15 cellular contexts compared by ENCODE assay signal in the genomic region with DNA sequence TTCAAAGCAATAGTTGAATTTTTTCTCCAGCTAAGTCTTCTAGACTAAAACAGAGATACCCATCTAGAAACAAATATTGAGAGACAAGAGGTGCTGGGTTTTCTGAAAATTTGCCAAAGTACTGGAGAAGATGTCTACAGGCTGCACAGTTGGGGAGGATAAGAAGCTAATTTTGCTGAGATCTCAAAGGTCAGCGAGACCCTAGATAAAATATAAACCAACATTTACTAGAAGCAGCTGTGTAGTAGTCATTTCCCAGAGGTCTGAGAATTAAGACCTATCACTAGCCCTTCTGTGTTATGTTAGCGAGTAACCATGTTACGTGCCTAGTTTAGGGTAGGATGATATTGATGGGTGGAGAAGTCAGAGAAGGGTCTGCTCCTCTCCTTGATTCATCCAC.
DNase-seq lines count a peak whose midpoint lies in the region; ATAC-seq and TF ChIP-seq lines count a peak whose summit lies in the region.
"Had no signal": no experiment of that assay in that cellular context is flagged by ENCODE, and none has a peak within 500 bp of the region (broad histone marks: within the 10 kb centered on the region; RNA-seq: fewer than 3 reads in every experiment).

No MANE protein-coding gene starts in this region.

- BruUV-seq in IMR-90 (replicated peaks; lab: Mats Ljungman, UMichigan): no TSS peak

- no peaks in the 10 kb centered on the region for H3K79me1 ChIP-seq in IMR-90 (ENCODE audit: low read depth in 1 of 2, low read length in 2 of 2)

- peak overlapping the region; percentile 51; the same call in 1 of the 2 replicates for H4K5ac ChIP-seq in IMR-90 (ENCODE audit: low read depth, low read length)

- WGBS in IMR-90 (ENCODE audit: extremely low coverage in 2 of 2, insufficient read length in 1 of 2), 2 experiments: no CpG with 5 or more reads among the region's 3 CpGs

- H2BK5ac ChIP-seq in IMR-90 (ENCODE audit: low read depth, low read length, poor library complexity, severe bottlenecking): no peak overlapping the region

- H3K4me1 ChIP-seq in IMR-90 (ENCODE audit: control insufficient read depth, insufficient read depth, low read length) (peaks cover 6% of the 10 kb centered on the region), tibial artery (peaks cover 0 to 31% (median 19%) of the 10 kb centered on the region in 4 donors)
- H3K4me1 ChIP-seq: BLaER1 treated with 17β-estradiol and CSF1 and Interleukin-3, amounts not matched to agents 10 nM and 100 nM; HAP-1 had no signal

- H3K4me3 ChIP-seq in IMR-90 (ENCODE audit: insufficient read depth, low read depth, low read length) (no peak overlapping the region), fibroblast of villous mesenchyme (ENCODE audit: low read depth, low read length) (no peak overlapping the region), tibial artery (no peak overlapping the region)
- H3K4me3 ChIP-seq: BLaER1 treated with 17β-estradiol and CSF1 and Interleukin-3, amounts not matched to agents 10 nM and 100 nM; HAP-1; K562 had no signal

- H3K9ac ChIP-seq in IMR-90 (ENCODE audit: low read depth, low read length): no peak overlapping the region
- H3K9ac ChIP-seq: BLaER1 treated with 17β-estradiol and CSF1 and Interleukin-3, amounts not matched to agents 10 nM and 100 nM had no signal

- H3K18ac ChIP-seq in IMR-90 (ENCODE audit: low read depth, low read length): peak overlapping the region; percentile 69; the same call in 1 of the 2 replicates

- H4K91ac ChIP-seq in IMR-90 (ENCODE audit: insufficient read depth, low read depth, low read length): no peak overlapping the region

- no peaks in the 10 kb centered on the region for H3K9me3 ChIP-seq in IMR-90 (ENCODE audit: control insufficient read depth, insufficient read depth, low read length)
- no peaks in the 10 kb centered on the region for H3K9me3 ChIP-seq in tibial artery
- H3K9me3 ChIP-seq: BLaER1 treated with 17β-estradiol and CSF1 and Interleukin-3, amounts not matched to agents 10 nM and 100 nM; HAP-1 had no signal

- no peak overlapping the region for H3K4ac ChIP-seq in IMR-90 (ENCODE audit: low read depth, low read length)

- intact Hi-C loops in IMR-90 (cut with micrococcal nuclease): no loop called here
- intact Hi-C loops in tibial artery (cut with DNase I; ENCODE audit: low total_unique reads): no loop called here

- no peaks in the 10 kb centered on the region for H4K20me1 ChIP-seq in IMR-90 (ENCODE audit: insufficient read depth, low read length)
- H4K20me1 ChIP-seq: BLaER1 treated with 17β-estradiol and CSF1 and Interleukin-3, amounts not matched to agents 10 nM and 100 nM had no signal

- in situ Hi-C loops in IMR-90 (cut with MboI; ENCODE audit: low sequenced_read_pairs): no loop called here

- ATAC-seq in IMR-90 (ENCODE audit: low read depth): no peak
- ATAC-seq: CD8-positive, alpha-beta T cell; K562 had no signal

- no peak overlapping the region for H4K8ac ChIP-seq in IMR-90 (ENCODE audit: low read depth in 2 of 2, low read length in 2 of 2)

- no peaks in the 10 kb centered on the region for H3K27me3 ChIP-seq in IMR-90 (ENCODE audit: control insufficient read depth, insufficient read depth, low read length)
- H3K27me3 ChIP-seq in tibial artery: no peaks in the 10 kb centered on the region
- H3K27me3 ChIP-seq: BLaER1 treated with 17β-estradiol and CSF1 and Interleukin-3, amounts not matched to agents 10 nM and 100 nM had no signal

- H3K36me3 ChIP-seq in IMR-90 (ENCODE audit: control insufficient read depth, insufficient read depth, low read length) (no peaks in the 10 kb centered on the region), tibial artery (no peaks in the 10 kb centered on the region)
- H3K36me3 ChIP-seq: BLaER1 treated with 17β-estradiol and CSF1 and Interleukin-3, amounts not matched to agents 10 nM and 100 nM; HAP-1 had no signal

- CTCF ChIA-PET in IMR-90 (lab: Yijun Ruan, JAX) (no interaction called here), HEK293T (lab: Yijun Ruan, JAX) (no interaction called here)

- dilution Hi-C loops in IMR-90 (cut with HindIII; ENCODE audit: low sequenced_read_pairs, unreplicated experiment): no loop called here

- POLR2A ChIA-PET in IMR-90 (lab: Charles Lee; ENCODE audit: unreplicated experiment) (no interaction called here), HEK293T (lab: Yijun Ruan, JAX) (no interaction called here)

- H3K23ac ChIP-seq in IMR-90 (ENCODE audit: low read depth, low read length): no peak overlapping the region

- no peak overlapping the region for H3K4me2 ChIP-seq in IMR-90 (ENCODE audit: low read depth, low read length)
- H3K4me2 ChIP-seq: BLaER1 treated with 17β-estradiol and CSF1 and Interleukin-3, amounts not matched to agents 10 nM and 100 nM had no signal

- H3K56ac ChIP-seq in IMR-90 (ENCODE audit: extremely low read depth, insufficient read depth, low read length): no peak overlapping the region

- H2BK120ac ChIP-seq in IMR-90 (ENCODE audit: low read depth, low read length): peak overlapping the region; percentile 44; the same call in 1 of the 2 replicates

- TF ChIP-seq CTCF in IMR-90 (conservative IDR thresholded peaks at IDR 0.05; ENCODE audit: low read depth, low read length) (no peak), fibroblast of villous mesenchyme (IDR thresholded peaks at IDR 0.05; ENCODE audit: insufficient read depth, low read depth, low read length) (no peak), tibial artery (IDR thresholded peaks at IDR 0.05) (no peak)

- H2AK9ac ChIP-seq in IMR-90 (replicated peaks; ENCODE audit: low read depth, low read length, poor library complexity): no peak overlapping the region

- TF ChIP-seq POLR2A in IMR-90 (IDR thresholded peaks at IDR 0.05; ENCODE audit: low read depth, low read length): no peak

- H2BK20ac ChIP-seq in IMR-90 (ENCODE audit: low read depth, low read length): peak overlapping the region; percentile 83; the same call in 1 of the 2 replicates

- no peak overlapping the region for H2AFZ ChIP-seq in IMR-90 (replicated peaks; ENCODE audit: low read length, poor library complexity)

- H3K9me1 ChIP-seq in IMR-90 (ENCODE audit: insufficient read depth, low read length): no peaks in the 10 kb centered on the region; the same call in 1 of the 2 replicates

- H2AK5ac ChIP-seq in IMR-90 (ENCODE audit: low read depth, low read length): peak overlapping the region; percentile 75; the same call in 1 of the 2 replicates

- no peak overlapping the region for H2BK15ac ChIP-seq in IMR-90 (ENCODE audit: low read depth, low read length)

- DNase-seq in IMR-90: no peak
- DNase-seq in SK-N-DZ (ENCODE audit: low spot score): peak; percentile 59
- peak; percentile 53 for DNase-seq in fibroblast of villous mesenchyme (ENCODE audit: low read depth)
- DNase-seq in tibial artery: no peak
- DNase-seq in activated CD4-positive, alpha-beta T cell treated with anti-CD3 and anti-CD28 coated beads, Interleukin-2, amount 50 U/mL, for 1 hour: no peak
- DNase-seq in DMS79 (lab: John Stamatoyannopoulos, UW): no peak
- DNase-seq in HEK293T (ENCODE audit: extremely low spot score): no peak
- DNase-seq: CD8-positive, alpha-beta T cell; DMS 273 treated with DMSO at 0.1 percent for 48 hours; DMS53; GDM1 had no signal

- H3K27ac ChIP-seq in IMR-90 (ENCODE audit: insufficient read depth, low read length) (no peak overlapping the region), tibial artery (peak overlapping the region; percentile 50 to 68)
- H3K27ac ChIP-seq: BLaER1 treated with 17β-estradiol and CSF1 and Interleukin-3, amounts not matched to agents 10 nM and 100 nM; HL-60 had no signal

- no peak for TF ChIP-seq RAD21 in IMR-90 (IDR thresholded peaks at IDR 0.05; ENCODE audit: low read length)

- 0 out of 2 replicates have a peak overlapping the region, but pooled peaks have one; percentile 36 for H3K14ac ChIP-seq in IMR-90 (replicated peaks; ENCODE audit: low read depth, low read length)

TF ChIP-seq in IMR-90, 13 proteins besides CTCF, POLR2A, EP300 and RAD21:
- TF ChIP-seq NFE2L2 (IDR thresholded peaks at IDR 0.05; ENCODE audit: low read depth, low read length) (no peak), RCOR1 (IDR thresholded peaks at IDR 0.05; ENCODE audit: insufficient replicate concordance, low read length) (no peak), FOS (IDR thresholded peaks at IDR 0.05; ENCODE audit: low read depth, low read length) (no peak), CHD1 (IDR thresholded peaks at IDR 0.05; ENCODE audit: low read depth, low read length) (no peak)

TF ChIP-seq in HEK293T, 16 proteins besides CTCF, POLR2A, EP300 and RAD21:
- TF ChIP-seq FOXM1 (IDR thresholded peaks at IDR 0.05; ENCODE audit: borderline replicate concordance) (no peak), PKNOX1 (IDR thresholded peaks at IDR 0.05) (no peak), FOXA1 (IDR thresholded peaks at IDR 0.05) (no peak), SP1 (IDR thresholded peaks at IDR 0.05) (no peak), BHLHE40 (IDR thresholded peaks at IDR 0.05; ENCODE audit: borderline replicate concordance) (no peak), ZNF384 (IDR thresholded peaks at IDR 0.05) (no peak), HDGF (IDR thresholded peaks at IDR 0.05; ENCODE audit: borderline replicate concordance) (no peak), ELF4 (IDR thresholded peaks at IDR 0.05) (no peak), LEF1 (IDR thresholded peaks at IDR 0.05; ENCODE audit: borderline replicate concordance) (no peak), NFRKB (IDR thresholded peaks at IDR 0.05) (no peak), CTBP1 (IDR thresholded peaks at IDR 0.05; ENCODE audit: borderline replicate concordance) (no peak), ARNT (IDR thresholded peaks at IDR 0.05) (no peak), SUZ12 (IDR thresholded peaks at IDR 0.05) (no peak), L3MBTL2 (conservative IDR thresholded peaks at IDR 0.05) (no peak), FOXK2 (IDR thresholded peaks at IDR 0.05) (no peak), TARDBP (IDR thresholded peaks at IDR 0.05) (no peak)
TF ChIP-seq in HEK293T: peak in this region for 0.

Comparison
In these comparisons a context has a peak if more than half of its experiments do, and no peak if none do; other contexts are left out.
1. DNase-seq: peak in SK-N-DZ (single experiment) and fibroblast of villous mesenchyme (single experiment); none in IMR-90 (single experiment), tibial artery (0 of 2), activated CD4-positive, alpha-beta T cell treated with anti-CD3 and anti-CD28 coated beads, Interleukin-2, amount 50 U/mL, for 1 hour (single experiment), DMS79 (single experiment) and HEK293T (single experiment).